ENCODE assay signal across 8 cellular contexts in genomic region chr2:24489942-24490673, GRCh38. TPM values are rescaled to one million over a fixed set of nuclear protein-coding genes. Genes with fewer than 3 reads are reported as not detected.
DNase-seq lines count a peak whose midpoint lies in the region; ATAC-seq and TF ChIP-seq lines count a peak whose summit lies in the region.

No MANE protein-coding gene starts in this region.

- H3K4me3 ChIP-seq in GM06990 (replicated peaks; ENCODE audit: low read depth, low read length) (peak overlapping the region; percentile 69), MG63 (peak overlapping the region; percentile 59), astrocyte of the cerebellum (ENCODE audit: low read depth, low read length) (peak overlapping the region; percentile 38)

- in situ Hi-C loops in astrocyte of the cerebellum (cut with HindIII; ENCODE audit: low sequenced_read_pairs) = no loop called here

- ATAC-seq in GM21360 (IDR thresholded peaks at IDR 0.05; ENCODE audit: unreplicated experiment) = no peak

- TF ChIP-seq CTCF in GM06990 (IDR thresholded peaks at IDR 0.05; ENCODE audit: insufficient read depth, low read length, poor library complexity, severe bottlenecking) = no peak
- TF ChIP-seq CTCF in astrocyte of the cerebellum (IDR thresholded peaks at IDR 0.05; ENCODE audit: low read depth, low read length, missing control alignments) = no peak

- H3K27me3 ChIP-seq in GM06990 (replicated peaks; ENCODE audit: control insufficient read depth, insufficient read depth, low read length) (no peaks in the 10 kb centered on the region), MG63 (no peaks in the 10 kb centered on the region)

- no peaks in the 10 kb centered on the region for H3K9me3 ChIP-seq in MG63

- H3K27ac ChIP-seq in substantia nigra (ENCODE audit: low read depth, low read length, poor library complexity, severe bottlenecking) = peak overlapping the region; percentile 89

- no peak for DNase-seq in GM06990 (ENCODE audit: extremely low read depth, insufficient read length)
- peak; percentile 31 for DNase-seq in MG63
- DNase-seq in astrocyte of the cerebellum (ENCODE audit: low read depth) = no peak
- peak; percentile 33 for DNase-seq in kidney tubule cell (ENCODE audit: low spot score)
- peak in 3 of 49 donors; percentile 3 to 29 (median 22) for DNase-seq in substantia nigra (lab: John Stamatoyannopoulos, UW)
- DNase-seq in central memory CD4-positive, alpha-beta T cell = no peak
- DNase-seq in stimulated activated naive CD4-positive, alpha-beta T cell treated with Interleukin-2 at 50 U/mL for 16 hours (lab: John Stamatoyannopoulos, UW) = no peak

- no peaks in the 10 kb centered on the region for H3K36me3 ChIP-seq in GM06990 (ENCODE audit: control insufficient read depth, insufficient read depth, low read length)
- H3K36me3 ChIP-seq in MG63 = no peaks in the 10 kb centered on the region

RNA-seq across cellular contexts. Expression of gene NCOA1, which starts 0.9 kb away (rescaled TPM):
- 2.3 and 2.4 TPM in 2 replicates for total RNA-seq in MG63 (2014; rRNA removed; shearing (Covaris generic); ENCODE audit: low replicate concordance)

Comparison
In these comparisons a context has a peak if more than half of its experiments do, and no peak if none do; other contexts are left out.
1. DNase-seq: peak in MG63 (single experiment) and kidney tubule cell (single experiment); none in GM06990 (single experiment), astrocyte of the cerebellum (single experiment), central memory CD4-positive, alpha-beta T cell (single experiment) and stimulated activated naive CD4-positive, alpha-beta T cell treated with Interleukin-2 at 50 U/mL for 16 hours (single experiment).
2. Peak in every context shown above with its lines, with median percentiles within 50 percentile points of each other: H3K4me3 ChIP-seq.